Comparison of ENCODE assay signal across 8 cellular contexts in the genomic region with DNA sequence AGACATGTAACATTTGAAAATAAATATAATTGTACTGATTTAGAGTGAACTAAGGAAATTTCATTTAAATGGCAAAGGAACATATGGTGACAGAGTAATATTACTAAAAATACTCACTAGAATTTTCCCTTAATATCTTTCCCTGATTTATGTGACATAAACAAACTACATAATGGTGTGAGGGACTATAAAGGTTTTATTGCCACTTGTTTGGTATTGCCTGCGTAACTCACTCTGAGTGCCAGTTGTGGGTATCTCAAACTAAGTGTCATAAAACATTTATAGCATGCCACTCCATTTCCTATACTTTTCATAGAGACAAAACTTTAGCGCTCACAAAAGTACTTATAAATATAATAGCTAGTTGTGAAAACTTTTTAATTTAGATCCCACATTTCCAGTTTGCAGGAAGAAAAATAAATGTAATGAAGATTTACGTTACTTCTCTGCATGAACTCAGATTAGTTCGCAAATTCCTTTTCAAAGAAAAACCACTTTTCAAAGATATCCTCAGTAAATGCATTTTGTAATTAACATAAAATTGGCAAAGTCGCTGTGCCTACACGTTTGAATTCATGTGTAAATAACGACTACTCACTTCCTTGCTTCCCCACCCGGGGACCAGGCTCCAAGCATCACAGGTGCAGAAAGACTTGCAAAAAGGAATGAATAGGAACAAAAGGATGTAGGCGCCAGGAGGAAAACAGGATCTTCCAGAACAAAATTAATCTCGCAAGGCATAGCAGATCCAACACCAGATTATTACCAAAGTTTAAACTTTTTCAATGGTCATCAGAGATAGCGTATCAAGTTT. TPM values are rescaled to one million over a fixed set of nuclear protein-coding genes. Genes with fewer than 3 reads are reported as not detected.
DNase-seq lines count a peak whose midpoint lies in the region; ATAC-seq, FAIRE-seq and TF ChIP-seq lines count a peak whose summit lies in the region.

No MANE protein-coding gene starts in this region.

- peak overlapping the region; percentile 84 to 96 for H3K4me3 Mint-ChIP-seq in activated T-cell treated with anti-CD3 and anti-CD28 coated beads, Interleukin-2, amount 50 U/mL, for 72 hours

- H4K20me1 ChIP-seq in H1 (replicated peaks in 1 of 2; ENCODE audit: control insufficient read depth in 1 of 2, insufficient read depth in 2 of 2, low read length in 2 of 2) = peaks cover 3 to 4% of the 10 kb centered on the region in 2 experiments

- peaks cover 10 to 27% of the 10 kb centered on the region in 2 experiments for H3K79me2 ChIP-seq in H1 (ENCODE audit: control insufficient read depth in 1 of 2, insufficient read depth in 2 of 2, low read length in 2 of 2)

- H3K36me3 Mint-ChIP-seq in activated T-cell treated with anti-CD3 and anti-CD28 coated beads, Interleukin-2, amount 50 U/mL, for 72 hours (ENCODE audit: insufficient read depth in 2 of 2) = peaks cover 1 to 2% of the 10 kb centered on the region in 2 donors

- no peak overlapping the region for H2BK12ac ChIP-seq in H1 (ENCODE audit: low read depth, low read length)

- ATAC-seq in activated T-cell treated with anti-CD3 and anti-CD28 coated beads, Interleukin-2, amount 50 U/mL, for 72 hours (replicated peaks in 1 of 2) = no peak
- no peak for ATAC-seq in HG03571 (IDR thresholded peaks at IDR 0.05; ENCODE audit: unreplicated experiment)
- no peak for ATAC-seq in left lung

- H3K4me3 ChIP-seq in H1 (ENCODE audit: extremely low read depth in 1 of 4, insufficient read depth in 2 of 4, low read depth in 3 of 4, low read length in 4 of 4) = peak overlapping the region; percentile 59 to 98 (median 85); a peak in 7 of 8 replicates
- H3K4me3 ChIP-seq in small intestine (ENCODE audit: low read depth in 1 of 2, low read length in 2 of 2) = no peak overlapping the region
- peak overlapping the region in 1 of 2 donors; percentile 88 for H3K4me3 ChIP-seq in left lung

- H3K14ac ChIP-seq in H1 (ENCODE audit: insufficient read length) = no peak overlapping the region

- no peak overlapping the region for H3K56ac ChIP-seq in H1 (replicated peaks; ENCODE audit: insufficient read length, low read depth, low read length)

- H3K27ac ChIP-seq in H1 (ENCODE audit: low read depth, low read length) = peak overlapping the region; percentile 93; the same call in 1 of the 2 replicates
- H3K27ac ChIP-seq in small intestine (ENCODE audit: low read depth in 1 of 2, low read length in 1 of 2) = no peak overlapping the region
- no peak overlapping the region for H3K27ac ChIP-seq in left lung

- no peaks in the 10 kb centered on the region for H3K9me3 Mint-ChIP-seq in activated T-cell treated with anti-CD3 and anti-CD28 coated beads, Interleukin-2, amount 50 U/mL, for 72 hours

- peak overlapping the region; percentile 55; the same call in 1 of the 2 replicates for H3K18ac ChIP-seq in H1 (ENCODE audit: extremely low read depth, low read length)

- no peaks in the 10 kb centered on the region for H3K27me3 Mint-ChIP-seq in activated T-cell treated with anti-CD3 and anti-CD28 coated beads, Interleukin-2, amount 50 U/mL, for 72 hours (ENCODE audit: low read depth)

- H2BK5ac ChIP-seq in H1 (ENCODE audit: low read depth, low read length) = peak overlapping the region; percentile 94; the same call in 1 of the 2 replicates

- no peaks in the 10 kb centered on the region for H3K23me2 ChIP-seq in H1 (ENCODE audit: low read depth, low read length)

- no peak overlapping the region for H3K4ac ChIP-seq in H1 (replicated peaks; ENCODE audit: insufficient read length, low read depth, low read length)

- H2AFZ ChIP-seq in H1 (ENCODE audit: low read length) = no peak overlapping the region

- H3K36me3 ChIP-seq in H1 (ENCODE audit: control insufficient read depth in 2 of 4, insufficient read depth in 4 of 4, low read length in 3 of 4) (peaks cover 0 to 13% (median 2%) of the 10 kb centered on the region in 4 experiments; a peak in 2 of 8 replicates), small intestine (ENCODE audit: control insufficient read depth in 2 of 2, insufficient read depth in 2 of 2, low read length in 2 of 2) (no peaks in the 10 kb centered on the region), left lung (no peaks in the 10 kb centered on the region)

- no peak overlapping the region for H4K8ac ChIP-seq in H1 (ENCODE audit: extremely low read depth, insufficient read depth, low read length)

- no peaks in the 10 kb centered on the region for H3K79me1 ChIP-seq in H1 (ENCODE audit: low read depth, low read length)

- peak overlapping the region; percentile 34 for H2BK120ac ChIP-seq in H1 (replicated peaks; ENCODE audit: low read depth, low read length)

- H3K27me3 ChIP-seq in H1 (replicated peaks in 1 of 4; ENCODE audit: control insufficient read depth in 3 of 4, extremely low read depth in 1 of 4, insufficient read depth in 3 of 4, low read length in 3 of 4) (no peaks in the 10 kb centered on the region), small intestine (ENCODE audit: control insufficient read depth in 2 of 2, insufficient read depth in 2 of 2, low read length in 2 of 2) (no peaks in the 10 kb centered on the region), left lung (no peaks in the 10 kb centered on the region)

- H2BK20ac ChIP-seq in H1 (ENCODE audit: low read length) = no peak overlapping the region

- TF ChIP-seq RAD21 in H1 (IDR thresholded peaks at IDR 0.05 in 1 of 2, conservative IDR thresholded peaks at IDR 0.05 in 1 of 2; ENCODE audit: low read depth in 2 of 2, low read length in 2 of 2) = no peak

- H3K4me1 Mint-ChIP-seq in activated T-cell treated with anti-CD3 and anti-CD28 coated beads, Interleukin-2, amount 50 U/mL, for 72 hours (ENCODE audit: low read depth) = peaks cover 26% of the 10 kb centered on the region

- H3K9ac ChIP-seq in H1 (replicated peaks in 1 of 4; ENCODE audit: extremely low read depth in 1 of 4, low read depth in 3 of 4, low read length in 3 of 4) = peak overlapping the region in 2 of 4 experiments; percentile 17 to 40; a peak in 1 of 7 replicates

- peak overlapping the region; percentile 92 for H3K27ac Mint-ChIP-seq in activated T-cell treated with anti-CD3 and anti-CD28 coated beads, Interleukin-2, amount 50 U/mL, for 72 hours

- H3K9me3 ChIP-seq in H1 (ENCODE audit: insufficient read depth in 2 of 2, low read depth in 1 of 2, low read length in 1 of 2) (peaks cover 9 to 10% of the 10 kb centered on the region in 2 experiments), small intestine (ENCODE audit: control insufficient read depth, low read depth) (no peaks in the 10 kb centered on the region), left lung (peaks cover 0 to 4% of the 10 kb centered on the region in 2 donors)

- H3K4me1 ChIP-seq in H1 (replicated peaks in 1 of 4; ENCODE audit: control insufficient read depth in 3 of 4, insufficient read depth in 4 of 4, low read length in 3 of 4) (peaks cover 0 to 18% (median 0%) of the 10 kb centered on the region in 4 experiments; a peak in 3 of 7 replicates), small intestine (ENCODE audit: control insufficient read depth in 2 of 2, insufficient read depth in 1 of 2, low read depth in 1 of 2, low read length in 1 of 2) (peaks cover 0 to 3% of the 10 kb centered on the region in 2 donors), left lung (peaks cover 8 to 23% of the 10 kb centered on the region in 2 donors)

- DNase-seq in activated T-cell treated with anti-CD3 and anti-CD28 coated beads, Interleukin-2, amount 50 U/mL, for 72 hours = no peak
- no peak for DNase-seq in activated T-cell treated with anti-CD3 and anti-CD28 coated beads for 4 hours
- peak; percentile 5 to 45 for DNase-seq in NCI-H526 (lab: John Stamatoyannopoulos, UW)
- DNase-seq in H1 (ENCODE audit: low read depth in 1 of 2, low spot score in 2 of 2) = no peak
- DNase-seq in small intestine = peak; percentile 81
- DNase-seq in glomerular visceral epithelial cell (ENCODE audit: extremely low spot score) = no peak
- DNase-seq in left lung = no peak

- 2% methylated on average over 11 of the region's 11 CpGs; no CpG with 5 or more reads in 1 of the 2 experiments for WGBS in H1 (ENCODE audit: extremely low coverage in 1 of 2, insufficient coverage in 1 of 2, insufficient read length in 1 of 2, insufficient replicate concordance in 2 of 2, low coverage in 1 of 2, low lambda C conversion rate in 2 of 2, missing lambda C conversion rate in 1 of 2), 2 experiments
- WGBS in small intestine, 3 donors = 13 to 43% (median 34%) methylated on average over 11 of the region's 11 CpGs

- peak in 1 of 2 experiments; percentile 51; a peak in 1 of 3 replicates for TF ChIP-seq POLR2A in H1 (IDR thresholded peaks at IDR 0.05; ENCODE audit: control extremely low read depth in 1 of 2, low read depth in 2 of 2, low read length in 2 of 2)

- no peak for TF ChIP-seq CTCF in H1 (IDR thresholded peaks at IDR 0.05; ENCODE audit: control extremely low read depth in 1 of 3, insufficient read depth in 1 of 3, low read depth in 1 of 3, low read length in 3 of 3)
- TF ChIP-seq CTCF in left lung (IDR thresholded peaks at IDR 0.05) = no peak

- peak overlapping the region; percentile 74 to 85 for H3K4me2 ChIP-seq in H1 (ENCODE audit: insufficient read depth in 1 of 2, low read depth in 2 of 2, low read length in 2 of 2)

- FAIRE-seq in H1 (lab: Jason Lieb, UNC) (peak; percentile 88), small intestine (lab: Jason Lieb, UNC) (no peak)

- H3K23ac ChIP-seq in H1 (ENCODE audit: insufficient read length) = no peak overlapping the region

- intact Hi-C loops in left lung (cut with DNase I) = no loop called here

- H2AK5ac ChIP-seq in H1 (ENCODE audit: low read depth, low read length) = no peak overlapping the region

- no peak for TF ChIP-seq EP300 in H1 (IDR thresholded peaks at IDR 0.05; ENCODE audit: borderline replicate concordance in 1 of 2, low read depth in 2 of 2, low read length in 2 of 2)

- POLR2A ChIA-PET in H1 (lab: Charles Lee; ENCODE audit: partially characterized antibody) = interaction anchor here (0.9 to 1.6 kb wide), 7 partner anchors 10 to 149 kb away, joined by 3 to 5 read pairs (median 4); partner anchors contain the start of genes DEPDC7 and TCP11L1

- H4K91ac ChIP-seq in H1 (replicated peaks; ENCODE audit: insufficient read length, low read length) = peak overlapping the region; percentile 70

- no peak overlapping the region for H2BK15ac ChIP-seq in H1 (ENCODE audit: low read length)

- H4K5ac ChIP-seq in H1 (ENCODE audit: insufficient read length, low read depth, low read length) = peak overlapping the region; percentile 100

- CTCF ChIA-PET in H1 (lab: Charles Lee; ENCODE audit: partially characterized antibody) = interaction anchor here (0.6 to 1.6 kb wide), 2 partner anchors 10 to 49 kb away, joined by 3 to 6 read pairs; no protein-coding TSS in a partner anchor

RNA-seq across cellular contexts. Expression of gene QSER1, which starts 1.6 kb away (rescaled TPM):
- 10 to 100 TPM in 1 of 2 donors, 1 to 10 TPM in 1; 9.8 to 11.1 TPM for total RNA-seq in activated T-cell treated with anti-CD3 and anti-CD28 coated beads, Interleukin-2, amount 50 U/mL, for 72 hours
- total RNA-seq in H1 (2021; fragmentation: NEBNext Ultra II Directional; extraction: Animal tissue kit (Norgen Biotek cat#: 25700)) = 114 and 117 TPM in 2 replicates
- polyA plus RNA-seq in H1 (2011; rRNA removed) (16.6 and 29.3 TPM in 2 replicates), small intestine (1 to 10 TPM; 1.4 to 4.7 (median 1.8) TPM)
- 26.1 TPM for polyA plus RNA-seq in H1 (2011; cell fraction: cytosol; rRNA removed)
- polyA plus RNA-seq in H1 (2011; cell fraction: nucleus; rRNA removed) = 38.3 TPM
- 19.9 to 42.3 TPM (median 30.4 TPM) in 4 replicates for polyA plus RNA-seq in H1 (2012, experiment 1 of 2)
- 1.9 TPM for polyA plus RNA-seq in H1 (2012, experiment 2 of 2)
- polyA plus RNA-seq in H1 (2013, experiment 1 of 2) = 52.7 TPM
- polyA plus RNA-seq in H1 (2013, experiment 2 of 2) = 48.3 TPM
- 132 and 174 TPM in 2 replicates for polyA minus RNA-seq in H1 (2011; rRNA and poly(A)+ RNA removed)
- polyA minus RNA-seq in H1 (2011; cell fraction: cytosol; rRNA and poly(A)+ RNA removed) = 81.9 TPM
- polyA minus RNA-seq in H1 (2011; cell fraction: nucleus; rRNA and poly(A)+ RNA removed) = 247 TPM
- 10 to 100 TPM; 23.4 to 24.6 TPM for total RNA-seq in left lung

Comparison
In these comparisons a context has a peak if more than half of its experiments do, and no peak if none do; other contexts are left out.
1. DNase-seq: peak in NCI-H526 (2 of 2) and small intestine (single experiment); none in activated T-cell treated with anti-CD3 and anti-CD28 coated beads, Interleukin-2, amount 50 U/mL, for 72 hours (0 of 2), activated T-cell treated with anti-CD3 and anti-CD28 coated beads for 4 hours (single experiment), H1 (0 of 2), glomerular visceral epithelial cell (single experiment) and left lung (0 of 2).
2. H3K4me3 ChIP-seq: peak in H1 (4 of 4); none in small intestine (0 of 2).